In the genomic region with DNA sequence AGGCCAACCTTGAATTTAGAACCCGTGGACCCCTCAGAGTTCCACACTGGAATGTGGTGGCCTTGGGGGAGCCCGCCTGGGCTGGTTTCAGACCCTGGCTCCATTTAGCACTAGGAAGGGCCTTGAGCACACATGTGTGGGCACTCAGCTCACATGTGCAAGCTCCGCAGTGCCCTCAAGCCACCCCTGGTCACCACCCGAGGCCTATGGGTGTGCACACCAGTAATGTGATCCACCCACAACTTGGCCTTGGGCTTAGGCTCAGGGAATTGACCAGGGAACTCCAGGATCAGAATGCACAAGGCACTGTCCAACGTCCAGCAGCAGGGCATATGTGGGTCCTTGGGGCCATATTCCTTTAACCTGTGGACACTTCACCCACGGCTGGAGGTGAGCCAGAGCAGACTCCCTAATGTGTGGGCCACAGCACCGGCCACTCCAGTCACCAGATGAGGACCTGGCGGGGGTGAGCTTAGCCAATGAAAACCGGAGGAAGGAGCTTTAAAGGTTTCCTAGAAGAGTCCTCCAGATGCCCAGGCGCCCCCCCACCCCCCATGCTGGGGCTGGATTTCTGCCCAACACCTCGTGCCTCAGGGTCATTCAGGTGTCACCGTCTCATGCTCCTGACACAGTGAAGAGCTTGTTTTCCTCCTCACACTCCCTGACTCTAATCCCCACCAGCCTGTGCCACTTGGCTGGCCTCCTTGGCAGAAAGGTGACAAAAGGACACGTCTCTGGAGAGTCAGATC, we compare ENCODE assay signal across 18 cellular contexts.
DNase-seq lines count a peak whose midpoint lies in the region; ATAC-seq and TF ChIP-seq lines count a peak whose summit lies in the region.
"Had no signal": no experiment of that assay in that cellular context is flagged by ENCODE, and none has a peak within 500 bp of the region (broad histone marks: within the 10 kb centered on the region; RNA-seq: fewer than 3 reads in every experiment).

No MANE protein-coding gene starts in this region.

- peak overlapping the region; percentile 1 for H2AK5ac ChIP-seq in mesenchymal stem cell (ENCODE audit: low read length, severe bottlenecking)

- WGBS in mesenchymal stem cell, result 92% methylated on average over 13 of the region's 13 CpGs

- TF ChIP-seq EP300 in Ishikawa (IDR thresholded peaks at IDR 0.05; ENCODE audit: borderline replicate concordance), result peak; percentile 75; the same call in 1 of the 2 replicates

- no peak overlapping the region for H3K9ac ChIP-seq in mesenchymal stem cell (ENCODE audit: low read length)

- H3K23ac ChIP-seq in mesenchymal stem cell (ENCODE audit: low read length in 2 of 2), result no peak overlapping the region

- intact Hi-C loops in dendritic cell treated with granulocyte-macrophage colony-stimulating factor and Interleukin-4, amounts not matched to agents 40 ng/mL and 50 ng/mL, for 4 days (cut with micrococcal nuclease), result no loop called here
- intact Hi-C loops in head of caudate nucleus (cut with DNase I), result no loop called here

- H2BK5ac ChIP-seq in mesenchymal stem cell (ENCODE audit: low read depth, low read length, poor library complexity, severe bottlenecking), result no peak overlapping the region

- H3K4me2 ChIP-seq in mesenchymal stem cell (ENCODE audit: low read length, poor library complexity, severe bottlenecking), result no peak overlapping the region

- H3K4me1 Mint-ChIP-seq in dendritic cell treated with granulocyte-macrophage colony-stimulating factor and Interleukin-4, amounts not matched to agents 40 ng/mL and 50 ng/mL, for 4 days (ENCODE audit: low read depth), result peaks cover 30% of the 10 kb centered on the region
- H3K4me1 Mint-ChIP-seq in stimulated activated memory B cell treated with anti-CD40 and anti-IgM and Interleukin-4, amounts not matched to agents 10 μg/mL and 1 μg/mL and 100 μg/mL, for 72 hours, result no peaks in the 10 kb centered on the region

- H3K27ac ChIP-seq in mesenchymal stem cell (ENCODE audit: low read length, poor library complexity, severe bottlenecking), result no peak overlapping the region

- peak overlapping the region; percentile 41 for H2BK15ac ChIP-seq in mesenchymal stem cell (ENCODE audit: low read depth, poor library complexity, severe bottlenecking)

- no peak overlapping the region for H3K4me3 Mint-ChIP-seq in dendritic cell treated with granulocyte-macrophage colony-stimulating factor and Interleukin-4, amounts not matched to agents 40 ng/mL and 50 ng/mL, for 4 days
- no peak overlapping the region for H3K4me3 Mint-ChIP-seq in stimulated activated memory B cell treated with anti-CD40 and anti-IgM and Interleukin-4, amounts not matched to agents 10 μg/mL and 1 μg/mL and 100 μg/mL, for 72 hours
- H3K4me3 Mint-ChIP-seq: effector memory CD8-positive, alpha-beta T cell; H9 had no signal

- peak overlapping the region in 1 of 2 experiments; percentile 95 for H2BK12ac ChIP-seq in mesenchymal stem cell (ENCODE audit: low read length in 2 of 2)

- H4K91ac ChIP-seq in mesenchymal stem cell (ENCODE audit: low read length), result peak overlapping the region; percentile 0

- H2BK120ac ChIP-seq in mesenchymal stem cell (ENCODE audit: low read depth, low read length), result no peak overlapping the region

- no peaks in the 10 kb centered on the region for H3K79me1 ChIP-seq in mesenchymal stem cell (replicated peaks; ENCODE audit: low read length, poor library complexity, severe bottlenecking)

- H3K36me3 Mint-ChIP-seq in dendritic cell treated with granulocyte-macrophage colony-stimulating factor and Interleukin-4, amounts not matched to agents 40 ng/mL and 50 ng/mL, for 4 days (ENCODE audit: low read depth), result no peaks in the 10 kb centered on the region
- no peaks in the 10 kb centered on the region for H3K36me3 Mint-ChIP-seq in stimulated activated memory B cell treated with anti-CD40 and anti-IgM and Interleukin-4, amounts not matched to agents 10 μg/mL and 1 μg/mL and 100 μg/mL, for 72 hours

- peak overlapping the region in 1 of 2 experiments; percentile 67 for H3K14ac ChIP-seq in mesenchymal stem cell (ENCODE audit: low read length in 2 of 2)

- H3K27ac Mint-ChIP-seq in dendritic cell treated with granulocyte-macrophage colony-stimulating factor and Interleukin-4, amounts not matched to agents 40 ng/mL and 50 ng/mL, for 4 days, result peak overlapping the region; percentile 14
- peak overlapping the region; percentile 9 for H3K27ac Mint-ChIP-seq in stimulated activated memory B cell treated with anti-CD40 and anti-IgM and Interleukin-4, amounts not matched to agents 10 μg/mL and 1 μg/mL and 100 μg/mL, for 72 hours
- H3K27ac Mint-ChIP-seq: H9 had no signal

- no peak overlapping the region for H3K4me3 ChIP-seq in mesenchymal stem cell (ENCODE audit: insufficient read depth in 1 of 2, low read depth in 1 of 2, low read length in 2 of 2)
- H3K4me3 ChIP-seq: MG63, mucosa of descending colon, stomach had no signal

- peaks cover 12% of the 10 kb centered on the region for H3K4me1 ChIP-seq in mesenchymal stem cell (ENCODE audit: control insufficient read depth, insufficient read depth, low read depth, low read length)

- no peaks in the 10 kb centered on the region for H3K36me3 ChIP-seq in mesenchymal stem cell (ENCODE audit: control insufficient read depth in 1 of 2, insufficient read depth in 2 of 2, low read depth in 1 of 2, low read length in 2 of 2)
- H3K36me3 ChIP-seq: MG63, stomach had no signal

- peak overlapping the region; percentile 45 to 69 for H3K18ac ChIP-seq in mesenchymal stem cell (ENCODE audit: low read depth in 1 of 2, low read length in 2 of 2)

- H3K9me3 Mint-ChIP-seq in dendritic cell treated with granulocyte-macrophage colony-stimulating factor and Interleukin-4, amounts not matched to agents 40 ng/mL and 50 ng/mL, for 4 days, result no peaks in the 10 kb centered on the region
- peaks cover 2% of the 10 kb centered on the region for H3K9me3 Mint-ChIP-seq in stimulated activated memory B cell treated with anti-CD40 and anti-IgM and Interleukin-4, amounts not matched to agents 10 μg/mL and 1 μg/mL and 100 μg/mL, for 72 hours

- peak; percentile 14; the same call in 1 of the 2 replicates for TF ChIP-seq RAD21 in Ishikawa (IDR thresholded peaks at IDR 0.05; ENCODE audit: low read depth)

- H2AFZ ChIP-seq in mesenchymal stem cell (ENCODE audit: low read depth, low read length), result no peak overlapping the region

- no peak for ATAC-seq in stimulated activated memory B cell treated with anti-CD40 and anti-IgM and Interleukin-4, amounts not matched to agents 10 μg/mL and 1 μg/mL and 100 μg/mL, for 72 hours
- ATAC-seq: effector memory CD8-positive, alpha-beta T cell; mucosa of descending colon; sciatic nerve had no signal

- H3K4ac ChIP-seq in mesenchymal stem cell (ENCODE audit: low read depth in 1 of 2, low read length in 2 of 2), result no peak overlapping the region

- H4K8ac ChIP-seq in mesenchymal stem cell (ENCODE audit: low read length), result no peak overlapping the region

- no peaks in the 10 kb centered on the region for H3K27me3 ChIP-seq in mesenchymal stem cell (ENCODE audit: control insufficient read depth in 1 of 2, insufficient read depth in 1 of 2, low read length in 2 of 2)
- H3K27me3 ChIP-seq: MG63, stomach had no signal

- peaks cover 7% of the 10 kb centered on the region for H3K27me3 Mint-ChIP-seq in dendritic cell treated with granulocyte-macrophage colony-stimulating factor and Interleukin-4, amounts not matched to agents 40 ng/mL and 50 ng/mL, for 4 days
- no peaks in the 10 kb centered on the region for H3K27me3 Mint-ChIP-seq in stimulated activated memory B cell treated with anti-CD40 and anti-IgM and Interleukin-4, amounts not matched to agents 10 μg/mL and 1 μg/mL and 100 μg/mL, for 72 hours
- H3K27me3 Mint-ChIP-seq: effector memory CD8-positive, alpha-beta T cell had no signal

- no peaks in the 10 kb centered on the region for H3K9me3 ChIP-seq in mesenchymal stem cell (ENCODE audit: control insufficient read depth, low read length)
- H3K9me3 ChIP-seq: MG63, mucosa of descending colon, stomach had no signal

- DNase-seq in mesenchymal stem cell, result no peak
- no peak for DNase-seq in head of caudate nucleus
- no peak for DNase-seq in NCI-H1417 (lab: John Stamatoyannopoulos, UW)
- DNase-seq in medulla oblongata (ENCODE audit: extremely low spot score), result no peak
- DNase-seq: activated CD4-positive, CD25-positive, alpha-beta regulatory T cell treated with anti-CD3 and anti-CD28 coated beads, Interleukin-2, amount 50 U/mL, for 72 hours; activated gamma-delta T cell; COR-L47; effector memory CD8-positive, alpha-beta T cell; H9; MG63; mucosa of descending colon; NCI-H526; stimulated activated CD4-positive, alpha-beta T cell treated with anti-CD3 and anti-CD28 coated beads, Interleukin-1b, Interleukin-23, amount 100 ng/mL, for 48 hours; stomach had no signal

TF ChIP-seq in Ishikawa, 13 proteins besides CTCF, POLR2A, EP300 and RAD21 (continues in another document):
- TF ChIP-seq TCF12 (IDR thresholded peaks at IDR 0.05; ENCODE audit: low read depth) (peak; percentile 86), TAF1 (IDR thresholded peaks at IDR 0.05; ENCODE audit: low read depth) (no peak), TEAD4 (IDR thresholded peaks at IDR 0.05) (peak; percentile 49)
- TF ChIP-seq, protein P1, sequence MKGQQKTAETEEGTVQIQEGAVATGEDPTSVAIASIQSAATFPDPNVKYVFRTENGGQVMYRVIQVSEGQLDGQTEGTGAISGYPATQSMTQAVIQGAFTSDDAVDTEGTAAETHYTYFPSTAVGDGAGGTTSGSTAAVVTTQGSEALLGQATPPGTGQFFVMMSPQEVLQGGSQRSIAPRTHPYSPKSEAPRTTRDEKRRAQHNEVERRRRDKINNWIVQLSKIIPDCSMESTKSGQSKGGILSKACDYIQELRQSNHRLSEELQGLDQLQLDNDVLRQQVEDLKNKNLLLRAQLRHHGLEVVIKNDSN (IDR thresholded peaks at IDR 0.05), result peak; percentile 34; the same call in 1 of the 2 replicates
